ENCODE assay signal across 21 cellular contexts in the genomic region with DNA sequence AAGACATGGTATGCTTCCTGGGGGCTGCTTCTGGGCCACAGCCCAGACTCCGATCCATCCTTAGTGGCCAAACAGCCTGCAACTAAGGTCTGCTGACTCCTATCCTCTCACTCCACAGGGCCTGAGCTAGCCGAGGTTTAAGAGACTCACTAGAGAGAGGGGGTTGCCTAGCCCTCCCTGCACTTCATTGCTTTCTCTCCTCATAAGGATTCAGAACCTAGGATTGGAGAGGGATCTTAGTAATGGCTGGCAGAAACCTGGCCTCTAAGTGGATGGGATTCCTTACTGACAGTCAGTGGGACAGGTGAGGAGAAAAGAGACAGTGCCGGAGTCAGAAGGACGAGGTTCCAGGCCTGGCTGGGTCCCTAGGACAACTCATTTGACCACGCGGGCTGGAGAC. TPM values are rescaled to one million over a fixed set of nuclear protein-coding genes. Genes with fewer than 3 reads are reported as not detected.
DNase-seq lines count a peak whose midpoint lies in the region; FAIRE-seq and TF ChIP-seq lines count a peak whose summit lies in the region.
"Had no signal": no experiment of that assay in that cellular context is flagged by ENCODE, and none has a peak within 500 bp of the region (broad histone marks: within the 10 kb centered on the region; RNA-seq: fewer than 3 reads in every experiment).

No MANE protein-coding gene starts in this region.

- H3K36me3 ChIP-seq in kidney (ENCODE audit: control insufficient read depth in 1 of 2, insufficient read depth in 2 of 2, low read length in 2 of 2) (no peaks in the 10 kb centered on the region), smooth muscle cell (ENCODE audit: low read depth) (no peaks in the 10 kb centered on the region), thyroid gland (no peaks in the 10 kb centered on the region)
- H3K36me3 ChIP-seq: right atrium auricular region had no signal

- H3K27ac Mint-ChIP-seq in activated naive CD4-positive, alpha-beta T cell treated with anti-CD3 and anti-CD28 coated beads for 36 hours: peak overlapping the region; percentile 30
- H3K27ac Mint-ChIP-seq: activated CD4-positive, alpha-beta T cell treated with anti-CD3 and anti-CD28 coated beads, Interleukin-2, amount 10 ng/mL, durations not matched to agents 24 days and 14 days; activated naive CD8-positive, alpha-beta T cell treated with anti-CD3 and anti-CD28 coated beads, Interleukin-2, amount 50 U/mL, for 24 hours; activated T-helper 2 cell treated with anti-CD3 and anti-CD28 coated beads, Interferon-gamma antibody, Interleukin-2, Interleukin-4, amounts not matched to agents 10 μg/mL and 5 μg/mL and 100 μg/mL, durations not matched to agents 14 hours and 24 hours and 36 hours had no signal

- H4K20me1 ChIP-seq in smooth muscle cell (ENCODE audit: low read depth): no peaks in the 10 kb centered on the region

- no peak overlapping the region for H3K4me3 Mint-ChIP-seq in activated naive CD4-positive, alpha-beta T cell treated with anti-CD3 and anti-CD28 coated beads for 36 hours
- H3K4me3 Mint-ChIP-seq: activated CD4-positive, alpha-beta T cell treated with anti-CD3 and anti-CD28 coated beads, Interleukin-2, amount 10 ng/mL, durations not matched to agents 24 days and 14 days; activated naive CD8-positive, alpha-beta T cell treated with anti-CD3 and anti-CD28 coated beads, Interleukin-2, amount 50 U/mL, for 24 hours had no signal

- FAIRE-seq in kidney (lab: Jason Lieb, UNC): no peak
- FAIRE-seq: GM19239, urothelium cell line had no signal

- H3K9ac ChIP-seq in kidney (ENCODE audit: low read length in 2 of 2) (no peak overlapping the region), smooth muscle cell (ENCODE audit: low read depth) (no peak overlapping the region)

- peak overlapping the region; percentile 100 for H3K27ac ChIP-seq in RWPE1
- H3K27ac ChIP-seq in kidney (ENCODE audit: low read depth in 2 of 2, low read length in 2 of 2): peak overlapping the region; percentile 36 to 61
- peak overlapping the region; percentile 1 for H3K27ac ChIP-seq in smooth muscle cell (ENCODE audit: low read depth)
- no peak overlapping the region for H3K27ac ChIP-seq in substantia nigra (ENCODE audit: low read depth, low read length, poor library complexity, severe bottlenecking)
- no peak overlapping the region for H3K27ac ChIP-seq in thyroid gland
- H3K27ac ChIP-seq: C4-2B, right atrium auricular region had no signal

- H3F3A ChIP-seq in smooth muscle cell (ENCODE audit: low read depth): peaks cover 16% of the 10 kb centered on the region

- H3K4me3 ChIP-seq in kidney (ENCODE audit: low read length in 2 of 2) (no peak overlapping the region), smooth muscle cell (no peak overlapping the region), thyroid gland (replicated peaks in 1 of 3) (no peak overlapping the region)
- H3K4me3 ChIP-seq: right atrium auricular region had no signal

- peaks cover under 1 to 6% of the 10 kb centered on the region in 2 donors for H3K4me1 ChIP-seq in kidney (ENCODE audit: control insufficient read depth in 1 of 2, insufficient read depth in 1 of 2, low read depth in 1 of 2, low read length in 2 of 2)
- H3K4me1 ChIP-seq in smooth muscle cell (ENCODE audit: low read depth): peaks cover 39% of the 10 kb centered on the region
- peaks cover 18 to 34% of the 10 kb centered on the region in 2 donors for H3K4me1 ChIP-seq in thyroid gland

- no peak for TF ChIP-seq POLR2A in thyroid gland (IDR thresholded peaks at IDR 0.05)

- intact Hi-C loops in activated naive CD4-positive, alpha-beta T cell treated with anti-CD3 and anti-CD28 coated beads for 36 hours (cut with micrococcal nuclease): no loop called here
- intact Hi-C loops in kidney (cut with DNase I): no loop called here
- intact Hi-C loops in thyroid gland (cut with DNase I): no loop called here

- no peaks in the 10 kb centered on the region for H3K36me3 Mint-ChIP-seq in activated naive CD4-positive, alpha-beta T cell treated with anti-CD3 and anti-CD28 coated beads for 36 hours (ENCODE audit: low read depth)

- TF ChIP-seq CTCF in RWPE1 (conservative IDR thresholded peaks at IDR 0.05; ENCODE audit: low read depth): no peak
- no peak for TF ChIP-seq CTCF in kidney (IDR thresholded peaks at IDR 0.05; ENCODE audit: borderline replicate concordance, extremely low read depth, insufficient read depth)
- TF ChIP-seq CTCF in smooth muscle cell (IDR thresholded peaks at IDR 0.05; ENCODE audit: borderline replicate concordance, insufficient read depth, poor library complexity, severe bottlenecking): no peak
- no peak for TF ChIP-seq CTCF in thyroid gland (IDR thresholded peaks at IDR 0.05)

- CTCF ChIA-PET in activated naive CD4-positive, alpha-beta T cell treated with anti-CD3 and anti-CD28 coated beads for 36 hours (lab: Charles Lee): interaction anchor here (1.2 kb wide), 1 partner anchor 43 kb away, joined by 3 read pairs; no protein-coding TSS in a partner anchor
- CTCF ChIA-PET in RWPE1 (lab: Yijun Ruan, JAX): interaction anchor here (0.6 kb wide), 2 partner anchors 35 to 541 kb away, joined by 3 read pairs; no protein-coding TSS in a partner anchor

- H2AFZ ChIP-seq in smooth muscle cell (ENCODE audit: low read depth): peak overlapping the region; percentile 64

- H3K4me2 ChIP-seq in smooth muscle cell: no peak overlapping the region

- H3K27me3 Mint-ChIP-seq in activated naive CD4-positive, alpha-beta T cell treated with anti-CD3 and anti-CD28 coated beads for 36 hours (ENCODE audit: low read depth): no peaks in the 10 kb centered on the region
- H3K27me3 Mint-ChIP-seq: activated CD4-positive, alpha-beta T cell treated with anti-CD3 and anti-CD28 coated beads, Interleukin-2, amount 10 ng/mL, durations not matched to agents 24 days and 14 days had no signal

- H3K9me3 Mint-ChIP-seq in activated naive CD4-positive, alpha-beta T cell treated with anti-CD3 and anti-CD28 coated beads for 36 hours: no peaks in the 10 kb centered on the region
- H3K9me3 Mint-ChIP-seq: activated CD4-positive, alpha-beta T cell treated with anti-CD3 and anti-CD28 coated beads, Interleukin-2, amount 10 ng/mL, durations not matched to agents 24 days and 14 days; activated naive CD8-positive, alpha-beta T cell treated with anti-CD3 and anti-CD28 coated beads, Interleukin-2, amount 50 U/mL, for 24 hours; activated T-helper 2 cell treated with anti-CD3 and anti-CD28 coated beads, Interferon-gamma antibody, Interleukin-2, Interleukin-4, amounts not matched to agents 10 μg/mL and 5 μg/mL and 100 μg/mL, durations not matched to agents 14 hours and 24 hours and 36 hours had no signal

- WGBS in smooth muscle cell (ENCODE audit: low lambda C conversion rate): 68% methylated on average over 6 of the region's 6 CpGs
- WGBS in thyroid gland, 2 donors: 81 to 92% methylated on average over 6 of the region's 6 CpGs

- no peaks in the 10 kb centered on the region for H3K9me3 ChIP-seq in kidney (ENCODE audit: control insufficient read depth in 1 of 2, low read length in 2 of 2)
- no peaks in the 10 kb centered on the region for H3K9me3 ChIP-seq in smooth muscle cell (replicated peaks; ENCODE audit: low read depth)
- H3K9me3 ChIP-seq in thyroid gland: no peaks in the 10 kb centered on the region
- H3K9me3 ChIP-seq: right atrium auricular region had no signal

- no peaks in the 10 kb centered on the region for H3K27me3 ChIP-seq in smooth muscle cell (ENCODE audit: low read depth)
- no peaks in the 10 kb centered on the region for H3K27me3 ChIP-seq in thyroid gland
- H3K27me3 ChIP-seq: right atrium auricular region had no signal

- POLR2A ChIA-PET in RWPE1 (lab: Yijun Ruan, JAX; ENCODE audit: low non-redundant PET): interaction anchor here (0.5 to 2.5 kb wide), 2 partner anchors 7 to 12 kb away, joined by 9 to 20 read pairs; a partner anchor contains a TSS

- DNase-seq in activated naive CD4-positive, alpha-beta T cell treated with anti-CD3 and anti-CD28 coated beads for 36 hours: no peak
- no peak for DNase-seq in activated naive CD4-positive, alpha-beta T cell treated with Interleukin-2 at 50 U/mL for 16 hours
- DNase-seq in RWPE1 (ENCODE audit: low spot score) (no peak), kidney (no peak), smooth muscle cell (lab: John Stamatoyannopoulos, UW; ENCODE audit: unreplicated experiment) (no peak), NAMALWA (ENCODE audit: low spot score) (no peak), substantia nigra (lab: John Stamatoyannopoulos, UW) (no peak), thyroid gland (no peak)
- DNase-seq: 8988T; activated CD4-positive, alpha-beta T cell treated with anti-CD3 and anti-CD28 coated beads, Interleukin-2, amount 10 ng/mL, durations not matched to agents 24 days and 14 days; activated naive CD8-positive, alpha-beta T cell treated with anti-CD3 and anti-CD28 coated beads, Interleukin-2, amount 50 U/mL, for 24 hours; dermis blood vessel endothelial cell; GF-D8; NCI-H1092 treated with DMSO at 0.1 percent for 48 hours; NCI-H2029 treated with DMSO at 0.1 percent for 48 hours; NCI-H510A treated with DMSO at 0.1 percent for 48 hours had no signal

- peaks cover 34% of the 10 kb centered on the region for H3K4me1 Mint-ChIP-seq in activated naive CD4-positive, alpha-beta T cell treated with anti-CD3 and anti-CD28 coated beads for 36 hours (ENCODE audit: low read depth)

- H3K79me2 ChIP-seq in smooth muscle cell (ENCODE audit: low read depth): no peaks in the 10 kb centered on the region

RNA-seq across cellular contexts. Expression of a gene that starts 8.2 kb away (rescaled TPM):
- 100 to 1,000 TPM; 684 to 689 TPM for total RNA-seq in activated naive CD4-positive, alpha-beta T cell treated with anti-CD3 and anti-CD28 coated beads for 36 hours
- total RNA-seq in kidney (292 TPM), smooth muscle cell (161 and 198 TPM in 2 replicates), thyroid gland (100 to 1,000 TPM in 3 of 4 donors, 10 to 100 TPM in 1; 93.0 to 309 (median 134) TPM)
- polyA plus RNA-seq in kidney (ENCODE audit: insufficient read depth, low read depth, low replicate concordance) (96.9 TPM), smooth muscle cell (248 and 299 TPM in 2 replicates)

RNA-seq across cellular contexts. Expression of a gene that starts 49.4 kb away (rescaled TPM):
- 10 to 100 TPM; 61.6 to 68.5 TPM for total RNA-seq in activated naive CD4-positive, alpha-beta T cell treated with anti-CD3 and anti-CD28 coated beads for 36 hours
- total RNA-seq in kidney (36.1 TPM), smooth muscle cell (28.1 and 37.0 TPM in 2 replicates), thyroid gland (10 to 100 TPM; 26.7 to 30.3 (median 28.1) TPM)
- polyA plus RNA-seq in kidney (ENCODE audit: insufficient read depth, low read depth, low replicate concordance) (24.0 TPM), smooth muscle cell (24.0 and 24.7 TPM in 2 replicates)

RNA-seq across cellular contexts. Expression of a gene that starts 49.7 kb away (rescaled TPM):
- 100 to 1,000 TPM; 127 to 128 TPM for total RNA-seq in activated naive CD4-positive, alpha-beta T cell treated with anti-CD3 and anti-CD28 coated beads for 36 hours
- total RNA-seq in kidney (132 TPM), smooth muscle cell (50.8 and 81.8 TPM in 2 replicates), thyroid gland (100 to 1,000 TPM; 100 to 214 (median 129) TPM)
- polyA plus RNA-seq in kidney (ENCODE audit: insufficient read depth, low read depth, low replicate concordance) (210 TPM), smooth muscle cell (76.4 and 80.8 TPM in 2 replicates)

Comparison
In these comparisons a context has a peak if more than half of its experiments do, and no peak if none do; other contexts are left out.
1. H3K27ac ChIP-seq: peak in RWPE1 (single experiment), kidney (2 of 2) and smooth muscle cell (single experiment); none in substantia nigra (single experiment) and thyroid gland (0 of 3).